Comparison of ENCODE assay signal across 17 cellular contexts in genomic region chr7:83807770-83808169, GRCh38.
A peak's percentile ranks its signal among the peaks of the same experiment; 100 is the strongest.
DNase-seq lines count a peak whose midpoint lies in the region; ATAC-seq, FAIRE-seq and TF ChIP-seq lines count a peak whose summit lies in the region.
"Had no signal": no experiment of that assay in that cellular context is flagged by ENCODE, and none has a peak within 500 bp of the region (broad histone marks: within the 10 kb centered on the region; RNA-seq: fewer than 3 reads in every experiment).

No MANE protein-coding gene starts in this region.

- WGBS in HepG2 (ENCODE audit: low lambda C conversion rate): 2% methylated on average over 4 of the region's 4 CpGs
- 58% methylated on average over 4 of the region's 4 CpGs for WGBS in right lobe of liver (ENCODE audit: insufficient coverage, low coverage, low lambda C conversion rate, missing lambda C conversion rate)
- 58% methylated on average over 4 of the region's 4 CpGs for WGBS in GM12878 (ENCODE audit: insufficient coverage, insufficient replicate concordance, low lambda C conversion rate, missing lambda C conversion rate)

- no peaks in the 10 kb centered on the region for H3K27me3 Mint-ChIP-seq in activated CD4-positive, alpha-beta memory T cell treated with anti-CD3 and anti-CD28 coated beads for 36 hours
- H3K27me3 Mint-ChIP-seq: B cell had no signal

- H3K9me3 Mint-ChIP-seq in activated CD4-positive, alpha-beta memory T cell treated with anti-CD3 and anti-CD28 coated beads for 36 hours: peaks cover 4% of the 10 kb centered on the region
- H3K9me3 Mint-ChIP-seq: CD8-positive, alpha-beta T cell had no signal

- H2AFZ ChIP-seq in HepG2 (ENCODE audit: low read length) (no peak overlapping the region), GM12878 (ENCODE audit: control insufficient read depth, low read depth, low read length) (no peak overlapping the region)
- H2AFZ ChIP-seq: GM23248 had no signal

- H3K9me3 ChIP-seq in HepG2 (ENCODE audit: low read length) (no peaks in the 10 kb centered on the region), right lobe of liver (no peaks in the 10 kb centered on the region), GM12878 (replicated peaks; ENCODE audit: control insufficient read depth, insufficient read depth, low read length) (no peaks in the 10 kb centered on the region)
- H3K9me3 ChIP-seq: HAP-1 had no signal

- no peak for TF ChIP-seq RAD21 in HepG2 (CRISPR knock-in tag; IDR thresholded peaks at IDR 0.05)
- TF ChIP-seq RAD21 in GM12878 (IDR thresholded peaks at IDR 0.05; ENCODE audit: insufficient read depth, low read depth, low read length): no peak

- H3K4me3 ChIP-seq in HepG2 (replicated peaks in 1 of 3; ENCODE audit: insufficient read depth in 1 of 3, low read depth in 2 of 3, low read length in 3 of 3): no peak overlapping the region
- H3K4me3 ChIP-seq in right lobe of liver: no peak overlapping the region
- no peak overlapping the region for H3K4me3 ChIP-seq in GM12878
- H3K4me3 ChIP-seq: BLaER1 treated with 17β-estradiol and CSF1 and Interleukin-3, amounts not matched to agents 10 nM and 100 nM; GM23248; HAP-1 had no signal

- intact Hi-C loops in HepG2 (cut with micrococcal nuclease; ENCODE audit: unreplicated experiment) (no loop called here), right lobe of liver (cut with DNase I) (no loop called here), GM12878 (cut with micrococcal nuclease; ENCODE audit: unreplicated experiment) (no loop called here)
- intact Hi-C loops in activated CD4-positive, alpha-beta memory T cell treated with anti-CD3 and anti-CD28 coated beads for 36 hours (cut with micrococcal nuclease): no loop called here

- in situ Hi-C loops in HepG2 (cut with HindIII; ENCODE audit: extremely low pct_ligation_motif_present, low pct_unique_long_range_greater_than_20kb) (no loop called here), GM12878 (cut with MboI) (no loop called here)

- no peak for TF ChIP-seq POLR2A in HepG2 (IDR thresholded peaks at IDR 0.05; ENCODE audit: insufficient read depth in 1 of 2, low read depth in 2 of 2, low read length in 2 of 2)
- no peak for TF ChIP-seq POLR2A in right lobe of liver (IDR thresholded peaks at IDR 0.05)
- no peak for TF ChIP-seq POLR2A in GM12878 (IDR thresholded peaks at IDR 0.05; ENCODE audit: low read depth, low read length)

- SMC1A ChIA-PET in GM12878 (lab: Charles Lee; ENCODE audit: uncharacterized antibody, unreplicated experiment): no interaction called here

- ATAC-seq in HepG2: no peak
- ATAC-seq in right lobe of liver: no peak
- peak; percentile 63 for ATAC-seq in GM12878
- no peak for ATAC-seq in HG03378 (IDR thresholded peaks at IDR 0.05; ENCODE audit: unreplicated experiment)
- ATAC-seq in HG03280 (IDR thresholded peaks at IDR 0.05; ENCODE audit: unreplicated experiment): no peak
- ATAC-seq: CD8-positive, alpha-beta T cell had no signal

- no peaks in the 10 kb centered on the region for H4K20me1 ChIP-seq in HepG2 (ENCODE audit: insufficient read depth, low read length)
- H4K20me1 ChIP-seq in GM12878 (ENCODE audit: control insufficient read depth, insufficient read depth): no peaks in the 10 kb centered on the region
- H4K20me1 ChIP-seq: BLaER1 treated with 17β-estradiol and CSF1 and Interleukin-3, amounts not matched to agents 10 nM and 100 nM had no signal

- H3K27me3 ChIP-seq in HepG2 (ENCODE audit: control insufficient read depth in 1 of 2, insufficient read depth in 2 of 2, low read length in 2 of 2): no peaks in the 10 kb centered on the region
- no peaks in the 10 kb centered on the region for H3K27me3 ChIP-seq in right lobe of liver
- no peaks in the 10 kb centered on the region for H3K27me3 ChIP-seq in GM12878 (replicated peaks in 1 of 2; ENCODE audit: control insufficient read depth in 2 of 2, insufficient read depth in 2 of 2, low read length in 1 of 2)
- H3K27me3 ChIP-seq: BLaER1 treated with 17β-estradiol and CSF1 and Interleukin-3, amounts not matched to agents 10 nM and 100 nM had no signal

- no peaks in the 10 kb centered on the region for H3K4me1 Mint-ChIP-seq in activated CD4-positive, alpha-beta memory T cell treated with anti-CD3 and anti-CD28 coated beads for 36 hours (ENCODE audit: low read depth)
- H3K4me1 Mint-ChIP-seq: B cell had no signal

- no peaks in the 10 kb centered on the region for H3K36me3 ChIP-seq in HepG2 (replicated peaks in 1 of 2; ENCODE audit: control insufficient read depth in 1 of 2, insufficient read depth in 2 of 2, low read length in 2 of 2)
- no peaks in the 10 kb centered on the region for H3K36me3 ChIP-seq in right lobe of liver
- H3K36me3 ChIP-seq in GM12878 (ENCODE audit: control insufficient read depth in 2 of 2, insufficient read depth in 2 of 2, low read length in 1 of 2): no peaks in the 10 kb centered on the region
- H3K36me3 ChIP-seq: BLaER1 treated with 17β-estradiol and CSF1 and Interleukin-3, amounts not matched to agents 10 nM and 100 nM; HAP-1 had no signal

- H3K27ac Mint-ChIP-seq in activated CD4-positive, alpha-beta memory T cell treated with anti-CD3 and anti-CD28 coated beads for 36 hours: no peak overlapping the region
- H3K27ac Mint-ChIP-seq: B cell; CD8-positive, alpha-beta T cell had no signal

- H3K4me2 ChIP-seq in HepG2 (ENCODE audit: low read depth, low read length): no peak overlapping the region
- H3K4me2 ChIP-seq in GM12878 (ENCODE audit: control insufficient read depth, insufficient read depth): no peak overlapping the region
- H3K4me2 ChIP-seq: BLaER1 treated with 17β-estradiol and CSF1 and Interleukin-3, amounts not matched to agents 10 nM and 100 nM had no signal

- H3K4me3 Mint-ChIP-seq in activated CD4-positive, alpha-beta memory T cell treated with anti-CD3 and anti-CD28 coated beads for 36 hours: no peak overlapping the region
- H3K4me3 Mint-ChIP-seq: B cell; CD8-positive, alpha-beta T cell had no signal

- POLR2A ChIA-PET in HepG2 (lab: Yijun Ruan, JAX): no interaction called here
- POLR2A ChIA-PET in GM12878 (lab: Charles Lee): interaction anchor here (1.2 kb wide), 1 partner anchor 9 kb away, joined by 3 read pairs; no protein-coding TSS in a partner anchor
- POLR2A ChIA-PET in activated CD4-positive, alpha-beta memory T cell treated with anti-CD3 and anti-CD28 coated beads for 36 hours (lab: Charles Lee): no interaction called here

- H3K4me1 ChIP-seq in HepG2 (ENCODE audit: insufficient read depth, low read length) (no peaks in the 10 kb centered on the region), right lobe of liver (no peaks in the 10 kb centered on the region), GM12878 (ENCODE audit: control insufficient read depth, insufficient read depth, low read length) (no peaks in the 10 kb centered on the region)
- H3K4me1 ChIP-seq: BLaER1 treated with 17β-estradiol and CSF1 and Interleukin-3, amounts not matched to agents 10 nM and 100 nM had no signal

- no peak overlapping the region for H3K27ac ChIP-seq in HepG2 (ENCODE audit: extremely low read length, insufficient read depth, low read length)
- H3K27ac ChIP-seq in right lobe of liver: no peak overlapping the region
- no peak overlapping the region for H3K27ac ChIP-seq in GM12878 (ENCODE audit: control insufficient read depth, insufficient read depth)
- H3K27ac ChIP-seq: BLaER1 treated with 17β-estradiol and CSF1 and Interleukin-3, amounts not matched to agents 10 nM and 100 nM; GM23248 had no signal

- no peaks in the 10 kb centered on the region for H3K36me3 Mint-ChIP-seq in activated CD4-positive, alpha-beta memory T cell treated with anti-CD3 and anti-CD28 coated beads for 36 hours
- H3K36me3 Mint-ChIP-seq: CD8-positive, alpha-beta T cell had no signal

- H3K79me2 ChIP-seq in HepG2 (ENCODE audit: insufficient read depth, low read length) (no peaks in the 10 kb centered on the region), GM12878 (ENCODE audit: control insufficient read depth, insufficient read depth, low read length) (no peaks in the 10 kb centered on the region)

- TF ChIP-seq EP300 in HepG2 (IDR thresholded peaks at IDR 0.05; ENCODE audit: low read depth in 2 of 2, low read length in 2 of 2): no peak
- TF ChIP-seq EP300 in HepG2 (CRISPR knock-in tag; IDR thresholded peaks at IDR 0.05; ENCODE audit: borderline replicate concordance): no peak
- no peak for TF ChIP-seq EP300 in GM12878 (IDR thresholded peaks at IDR 0.05; ENCODE audit: borderline replicate concordance in 1 of 2, control insufficient read depth in 1 of 2, low read depth in 2 of 2, low read length in 2 of 2)

- FAIRE-seq in HepG2 (lab: Jason Lieb, UNC): no peak
- FAIRE-seq in GM12878 (lab: Jason Lieb, UNC): no peak
- FAIRE-seq: GM19239 had no signal

- DNase-seq in HepG2 (ENCODE audit: low spot score): no peak
- no peak for DNase-seq in right lobe of liver
- no peak for DNase-seq in GM12878 (ENCODE audit: low read depth, low spot score)
- DNase-seq in myocyte (ENCODE audit: low read depth): peak; percentile 6
- DNase-seq in activated CD4-positive, alpha-beta memory T cell treated with anti-CD3 and anti-CD28 coated beads for 36 hours: no peak
- DNase-seq: 8988T; Calu3; CD8-positive, alpha-beta T cell; DMS79 treated with DMSO at 0.1 percent for 48 hours; GF-D8; GM23248 had no signal

- TF ChIP-seq CTCF in HepG2 (CRISPR knock-in tag; IDR thresholded peaks at IDR 0.05) (no peak), right lobe of liver (IDR thresholded peaks at IDR 0.05) (no peak), GM12878 (IDR thresholded peaks at IDR 0.05 in 2 of 3, conservative IDR thresholded peaks at IDR 0.05 in 1 of 3; ENCODE audit: control insufficient read depth in 2 of 3, extremely low read depth in 1 of 3, insufficient read depth in 1 of 3, low read depth in 3 of 3, low read length in 3 of 3) (no peak)

- CTCF ChIA-PET in HepG2 (lab: Yijun Ruan, JAX; ENCODE audit: low intra/inter-chr PET ratio, low total read pairs) (no interaction called here), GM12878 (lab: Yijun Ruan, JAX) (interaction anchor here (1.4 to 1.5 kb wide), 2 partner anchors 10 to 40 kb away, joined by 3 read pairs; no protein-coding TSS in a partner anchor)
- CTCF ChIA-PET in activated CD4-positive, alpha-beta memory T cell treated with anti-CD3 and anti-CD28 coated beads for 36 hours (lab: Charles Lee): no interaction called here

- BruUV-seq in HepG2 (replicated peaks; lab: Mats Ljungman, UMichigan) (no TSS peak), GM12878 (replicated peaks; lab: Mats Ljungman, UMichigan) (no TSS peak)

- RAD21 ChIA-PET in GM12878 (lab: Charles Lee; ENCODE audit: unreplicated experiment): interaction anchor here (1.8 kb wide), 1 partner anchor 11 kb away, joined by 7 read pairs; no protein-coding TSS in a partner anchor

- H3K9ac ChIP-seq in HepG2 (ENCODE audit: insufficient read depth, low read depth, low read length) (no peak overlapping the region), GM12878 (ENCODE audit: control insufficient read depth, insufficient read depth, low read length) (no peak overlapping the region)
- H3K9ac ChIP-seq: BLaER1 treated with 17β-estradiol and CSF1 and Interleukin-3, amounts not matched to agents 10 nM and 100 nM; GM23248 had no signal

TF ChIP-seq in GM12878, 131 proteins besides CTCF, POLR2A, EP300 and RAD21 (continues in another document):
- TF ChIP-seq MEF2A (IDR thresholded peaks at IDR 0.05; ENCODE audit: insufficient read depth, low read depth, low read length): peak; percentile 68; the same call in 1 of the 2 replicates
- peak; percentile 75 for TF ChIP-seq CREM (IDR thresholded peaks at IDR 0.05; ENCODE audit: low read depth)
- peak; percentile 56; the same call in 1 of the 2 replicates for TF ChIP-seq RUNX3 (IDR thresholded peaks at IDR 0.05; ENCODE audit: low read length)

Comparison
In these comparisons a context has a peak if more than half of its experiments do, and no peak if none do; other contexts are left out.
1. Of the 75 proteins assayed by ChIP-seq in both HepG2 and GM12878: peak only in HepG2: none; only in GM12878: CREB1, CREM, FOXM1 and JUNB; in both: none; in neither: 70; mixed calls (peak in some experiments, not most) for 1.